In the genomic region with DNA sequence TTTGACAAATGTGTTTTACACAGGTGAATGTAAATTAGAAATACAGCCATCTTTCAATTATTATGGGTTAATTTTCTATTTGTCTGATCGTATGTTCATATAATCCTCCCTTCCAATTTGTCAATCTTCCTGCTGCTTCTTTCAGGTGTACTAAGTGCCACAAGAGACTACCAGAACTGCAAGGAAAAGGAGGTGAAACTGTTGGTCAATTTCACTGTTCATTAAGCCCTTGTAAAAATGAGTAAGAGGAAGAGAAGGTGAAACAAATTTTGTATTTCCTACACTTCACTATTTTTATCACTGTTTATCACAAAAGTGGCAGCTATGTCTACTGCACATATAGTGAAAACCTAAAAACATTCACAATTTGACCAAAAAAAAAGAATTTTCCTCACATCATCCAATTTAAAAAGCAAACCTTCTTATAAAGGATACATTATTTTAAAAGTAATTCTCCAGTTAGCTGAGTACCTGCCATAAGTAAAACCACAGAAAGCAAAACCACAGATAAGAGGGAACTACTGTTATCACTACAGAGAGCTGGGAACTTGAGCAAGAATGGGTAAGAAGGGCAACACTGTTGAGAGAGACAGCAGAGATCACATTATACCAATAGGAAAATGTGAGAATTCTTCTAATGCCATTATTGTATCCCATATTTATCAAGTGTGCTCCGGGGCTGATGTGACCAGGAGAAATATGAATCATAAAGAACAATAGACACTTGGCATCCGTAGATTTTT, we compare ENCODE assay signal across 10 cellular contexts.
A peak's percentile ranks its signal among the peaks of the same experiment; 100 is the strongest.
DNase-seq lines count a peak whose midpoint lies in the region; ATAC-seq, FAIRE-seq and TF ChIP-seq lines count a peak whose summit lies in the region.
"Had no signal": no experiment of that assay in that cellular context is flagged by ENCODE, and none has a peak within 500 bp of the region (broad histone marks: within the 10 kb centered on the region; RNA-seq: fewer than 3 reads in every experiment).

No MANE protein-coding gene starts in this region.

- H3K36me3 Mint-ChIP-seq in T-helper 2 cell treated with Interferon-gamma antibody and Interleukin-4, amounts not matched to agents 5 μg/mL and 100 μg/mL, for 36 hours (ENCODE audit: low read depth): no peaks in the 10 kb centered on the region

- peaks cover 3% of the 10 kb centered on the region for H3K27me3 Mint-ChIP-seq in T-helper 2 cell treated with Interferon-gamma antibody and Interleukin-4, amounts not matched to agents 5 μg/mL and 100 μg/mL, for 36 hours (ENCODE audit: low read depth)
- H3K27me3 Mint-ChIP-seq: activated naive CD4-positive, alpha-beta T cell treated with anti-CD3 and anti-CD28 coated beads, Interleukin-2, amount 50 U/mL, for 24 hours had no signal

- no peak for FAIRE-seq in H54 (lab: Jason Lieb, UNC)
- FAIRE-seq: kidney had no signal

- no peak for TF ChIP-seq CTCF in DND-41 (IDR thresholded peaks at IDR 0.05; ENCODE audit: borderline replicate concordance, extremely low read depth, low read length, poor library complexity, severe bottlenecking)

- no peak for TF ChIP-seq POLR2A in H54 (IDR thresholded peaks at IDR 0.05; ENCODE audit: low read depth, low read length)

- H3K27ac ChIP-seq in DND-41 (ENCODE audit: low read length): no peak overlapping the region

- ATAC-seq in DND-41 (ENCODE audit: insufficient read depth, low read depth) (peak; percentile 96), GM19463 (IDR thresholded peaks at IDR 0.05; ENCODE audit: unreplicated experiment) (peak; percentile 98), HG03280 (IDR thresholded peaks at IDR 0.05; ENCODE audit: unreplicated experiment) (peak; percentile 94), left ventricle myocardium superior (no peak)

- no peaks in the 10 kb centered on the region for H3K9me3 Mint-ChIP-seq in T-helper 2 cell treated with Interferon-gamma antibody and Interleukin-4, amounts not matched to agents 5 μg/mL and 100 μg/mL, for 36 hours
- H3K9me3 Mint-ChIP-seq: activated naive CD4-positive, alpha-beta T cell treated with anti-CD3 and anti-CD28 coated beads, Interleukin-2, amount 50 U/mL, for 24 hours had no signal

- H2AFZ ChIP-seq in DND-41 (ENCODE audit: low read depth, low read length): no peak overlapping the region

- no peak overlapping the region for H3K9ac ChIP-seq in DND-41 (ENCODE audit: low read depth, low read length)

- H3K4me2 ChIP-seq in DND-41 (ENCODE audit: insufficient read depth, low read length): no peak overlapping the region

- no peaks in the 10 kb centered on the region for H3K27me3 ChIP-seq in DND-41 (ENCODE audit: insufficient read depth, low read length, poor library complexity)

- DNase-seq in DND-41: no peak
- DNase-seq in T-helper 2 cell treated with Interferon-gamma antibody and Interleukin-4, amounts not matched to agents 5 μg/mL and 100 μg/mL, for 36 hours (ENCODE audit: low spot score): peak; percentile 12
- no peak for DNase-seq in NCI-H2227 treated with DMSO at 0.1 percent for 48 hours (lab: John Stamatoyannopoulos, UW)
- no peak for DNase-seq in anterior cingulate cortex (lab: John Stamatoyannopoulos, UW)
- DNase-seq in H54 (ENCODE audit: insufficient read length, low spot score): no peak
- DNase-seq in left ventricle myocardium superior: no peak
- DNase-seq: kidney had no signal

- H3K27ac Mint-ChIP-seq in T-helper 2 cell treated with Interferon-gamma antibody and Interleukin-4, amounts not matched to agents 5 μg/mL and 100 μg/mL, for 36 hours: peak overlapping the region; percentile 34
- H3K27ac Mint-ChIP-seq: activated naive CD4-positive, alpha-beta T cell treated with anti-CD3 and anti-CD28 coated beads, Interleukin-2, amount 50 U/mL, for 24 hours had no signal

- peaks cover 14% of the 10 kb centered on the region for H3K79me2 ChIP-seq in DND-41 (ENCODE audit: insufficient read depth, low read length)

- H3K4me3 Mint-ChIP-seq in T-helper 2 cell treated with Interferon-gamma antibody and Interleukin-4, amounts not matched to agents 5 μg/mL and 100 μg/mL, for 36 hours: no peak overlapping the region
- H3K4me3 Mint-ChIP-seq: activated naive CD4-positive, alpha-beta T cell treated with anti-CD3 and anti-CD28 coated beads, Interleukin-2, amount 50 U/mL, for 24 hours had no signal

- no peaks in the 10 kb centered on the region for H4K20me1 ChIP-seq in DND-41 (ENCODE audit: insufficient read depth, low read length)

- no peaks in the 10 kb centered on the region for H3K36me3 ChIP-seq in DND-41 (ENCODE audit: insufficient read depth, low read length)

- peaks cover 24% of the 10 kb centered on the region for H3K4me1 ChIP-seq in DND-41 (ENCODE audit: insufficient read depth, low read length)

- H3K4me1 Mint-ChIP-seq in T-helper 2 cell treated with Interferon-gamma antibody and Interleukin-4, amounts not matched to agents 5 μg/mL and 100 μg/mL, for 36 hours (ENCODE audit: low read depth): peaks cover 11% of the 10 kb centered on the region

- H3K4me3 ChIP-seq in DND-41 (ENCODE audit: low read depth in 1 of 2, low read length in 2 of 2): no peak overlapping the region

- intact Hi-C loops in left ventricle myocardium superior (cut with micrococcal nuclease): no loop called here

- no peaks in the 10 kb centered on the region for H3K9me3 ChIP-seq in DND-41 (ENCODE audit: insufficient read depth, low read length, severe bottlenecking)
